In the genomic region with DNA sequence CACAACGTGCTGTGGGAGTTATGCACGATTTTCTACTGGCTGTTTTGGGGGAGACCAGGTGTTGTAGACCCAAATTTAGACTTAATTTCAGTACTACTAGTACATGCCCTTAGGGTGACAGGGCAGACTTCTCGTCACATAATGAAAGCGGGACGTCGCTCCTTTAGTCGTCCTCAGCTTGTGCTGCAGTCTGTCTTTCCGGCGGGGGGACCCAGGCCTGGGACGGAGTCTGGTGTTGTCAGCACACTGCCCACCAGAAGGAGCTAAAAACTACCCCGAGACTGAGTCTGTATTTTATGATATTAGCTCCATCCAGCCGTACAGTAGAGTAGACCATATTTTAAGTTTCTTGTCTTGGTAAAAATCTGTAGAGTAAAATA, we compare ENCODE assay signal across 19 cellular contexts. TPM values are rescaled to one million over a fixed set of nuclear protein-coding genes. Genes with fewer than 3 reads are reported as not detected.
DNase-seq lines count a peak whose midpoint lies in the region; ATAC-seq and TF ChIP-seq lines count a peak whose summit lies in the region.
"Had no signal": no experiment of that assay in that cellular context is flagged by ENCODE, and none has a peak within 500 bp of the region (broad histone marks: within the 10 kb centered on the region; RNA-seq: fewer than 3 reads in every experiment).

No MANE protein-coding gene starts in this region.

- H3K36me3 Mint-ChIP-seq in activated CD4-positive, alpha-beta T cell treated with anti-CD3 and anti-CD28 coated beads, Interleukin-2, amount 10 ng/mL, durations not matched to agents 7 days and 5 days (ENCODE audit: low read depth), result peaks cover 37% of the 10 kb centered on the region
- peaks cover 3% of the 10 kb centered on the region for H3K36me3 Mint-ChIP-seq in IgD-negative memory B cell
- peaks cover 65% of the 10 kb centered on the region for H3K36me3 Mint-ChIP-seq in effector memory CD8-positive, alpha-beta T cell (ENCODE audit: insufficient read depth)
- peaks cover 28% of the 10 kb centered on the region for H3K36me3 Mint-ChIP-seq in osteocyte (ENCODE audit: unreplicated experiment)

- no peak overlapping the region for H3K4me3 Mint-ChIP-seq in activated CD4-positive, alpha-beta T cell treated with anti-CD3 and anti-CD28 coated beads, Interleukin-2, amount 10 ng/mL, durations not matched to agents 7 days and 5 days
- H3K4me3 Mint-ChIP-seq in IgD-negative memory B cell, result no peak overlapping the region
- no peak overlapping the region for H3K4me3 Mint-ChIP-seq in effector memory CD8-positive, alpha-beta T cell
- no peak overlapping the region for H3K4me3 Mint-ChIP-seq in osteocyte (ENCODE audit: unreplicated experiment)

- no peak for ATAC-seq in effector memory CD8-positive, alpha-beta T cell (replicated peaks)
- ATAC-seq in GM21619 (IDR thresholded peaks at IDR 0.05; ENCODE audit: unreplicated experiment), result no peak
- ATAC-seq in GM19395 (IDR thresholded peaks at IDR 0.05; ENCODE audit: unreplicated experiment), result no peak
- ATAC-seq: A549, K562, left ventricle myocardium superior had no signal

- CTCF ChIA-PET in activated CD4-positive, alpha-beta T cell treated with anti-CD3 and anti-CD28 coated beads, Interleukin-2, amount 10 ng/mL, durations not matched to agents 7 days and 5 days (lab: Charles Lee), result interaction anchor here (1.1 to 1.6 kb wide), 2 partner anchors 27 to 28 kb away, joined by 3 to 5 read pairs; no protein-coding TSS in a partner anchor

- H3K4me1 Mint-ChIP-seq in activated CD4-positive, alpha-beta T cell treated with anti-CD3 and anti-CD28 coated beads, Interleukin-2, amount 10 ng/mL, durations not matched to agents 7 days and 5 days, result peaks cover 25% of the 10 kb centered on the region
- H3K4me1 Mint-ChIP-seq in IgD-negative memory B cell, result peaks cover 21 to 28% (median 21%) of the 10 kb centered on the region in 3 donors
- H3K4me1 Mint-ChIP-seq in effector memory CD8-positive, alpha-beta T cell (ENCODE audit: low read depth in 2 of 2), result peaks cover 21 to 22% of the 10 kb centered on the region in 2 donors
- peaks cover 16% of the 10 kb centered on the region for H3K4me1 Mint-ChIP-seq in osteocyte (ENCODE audit: unreplicated experiment)

- POLR2A ChIA-PET in activated CD4-positive, alpha-beta T cell treated with anti-CD3 and anti-CD28 coated beads, Interleukin-2, amount 10 ng/mL, durations not matched to agents 7 days and 5 days (lab: Charles Lee), result no interaction called here

- no peaks in the 10 kb centered on the region for H3K9me3 Mint-ChIP-seq in activated CD4-positive, alpha-beta T cell treated with anti-CD3 and anti-CD28 coated beads, Interleukin-2, amount 10 ng/mL, durations not matched to agents 7 days and 5 days
- H3K9me3 Mint-ChIP-seq in IgD-negative memory B cell (no peaks in the 10 kb centered on the region), osteocyte (ENCODE audit: unreplicated experiment) (no peaks in the 10 kb centered on the region)
- no peaks in the 10 kb centered on the region for H3K9me3 Mint-ChIP-seq in effector memory CD8-positive, alpha-beta T cell

- peak overlapping the region; percentile 38 for H3K27ac Mint-ChIP-seq in activated CD4-positive, alpha-beta T cell treated with anti-CD3 and anti-CD28 coated beads, Interleukin-2, amount 10 ng/mL, durations not matched to agents 7 days and 5 days
- peak overlapping the region in 2 of 3 donors; percentile 12 to 98 for H3K27ac Mint-ChIP-seq in IgD-negative memory B cell
- H3K27ac Mint-ChIP-seq in effector memory CD8-positive, alpha-beta T cell, result peak overlapping the region; percentile 38 to 86
- peak overlapping the region; percentile 16 for H3K27ac Mint-ChIP-seq in osteocyte (ENCODE audit: unreplicated experiment)

- no peak for TF ChIP-seq CTCF in osteocyte (IDR thresholded peaks at IDR 0.05)

- DNase-seq in activated CD4-positive, alpha-beta T cell treated with anti-CD3 and anti-CD28 coated beads, Interleukin-2, amount 10 ng/mL, durations not matched to agents 7 days and 5 days, result no peak
- no peak for DNase-seq in activated CD4-positive, alpha-beta T cell treated with anti-CD3 and anti-CD28 coated beads for 1 hour
- DNase-seq in effector memory CD8-positive, alpha-beta T cell, result no peak
- no peak for DNase-seq in osteocyte (ENCODE audit: extremely low spot score, unreplicated experiment)
- no peak for DNase-seq in Kasumi-1 (lab: John Stamatoyannopoulos, UW)
- DNase-seq: caudate nucleus; NCI-H2081 treated with DMSO at 0.1 percent for 48 hours; NCI-H510A; SHP77 treated with DMSO at 0.1 percent for 48 hours; small intestine; stimulated activated CD4-positive, alpha-beta T cell treated with anti-CD3 and anti-CD28 coated beads, Interleukin-4, amount 100 ng/mL, for 24 hours; T-helper 1 cell; testis had no signal

- no peaks in the 10 kb centered on the region for H3K27me3 Mint-ChIP-seq in activated CD4-positive, alpha-beta T cell treated with anti-CD3 and anti-CD28 coated beads, Interleukin-2, amount 10 ng/mL, durations not matched to agents 7 days and 5 days
- no peaks in the 10 kb centered on the region for H3K27me3 Mint-ChIP-seq in IgD-negative memory B cell
- H3K27me3 Mint-ChIP-seq in effector memory CD8-positive, alpha-beta T cell, result no peaks in the 10 kb centered on the region
- no peaks in the 10 kb centered on the region for H3K27me3 Mint-ChIP-seq in osteocyte (ENCODE audit: unreplicated experiment)

RNA-seq across cellular contexts. Expression of a gene that starts 35.5 kb away (rescaled TPM):
- 10 to 100 TPM; 49.1 to 50.7 TPM for total RNA-seq in activated CD4-positive, alpha-beta T cell treated with anti-CD3 and anti-CD28 coated beads, Interleukin-2, amount 10 ng/mL, durations not matched to agents 7 days and 5 days
- 18.9 TPM for polyA plus RNA-seq in IgD-negative memory B cell
- total RNA-seq in osteocyte, result 29.3 and 29.6 TPM in 2 replicates

RNA-seq across cellular contexts. Expression of a gene that starts 35.7 kb away (rescaled TPM):
- total RNA-seq in activated CD4-positive, alpha-beta T cell treated with anti-CD3 and anti-CD28 coated beads, Interleukin-2, amount 10 ng/mL, durations not matched to agents 7 days and 5 days, result 1 to 10 TPM; 2.5 to 5.2 TPM
- 0.99 TPM for polyA plus RNA-seq in IgD-negative memory B cell
- total RNA-seq in osteocyte, result 10.5 and 11.7 TPM in 2 replicates
